ENCODE assay signal across 21 cellular contexts in genomic region chr20:8438748-8439147, GRCh38.
"Had no signal": no experiment of that assay in that cellular context is flagged by ENCODE, and none has a peak within 500 bp of the region (broad histone marks: within the 10 kb centered on the region; RNA-seq: fewer than 3 reads in every experiment).

No MANE protein-coding gene starts in this region.

- H3K36me3 Mint-ChIP-seq: naive thymus-derived CD4-positive, alpha-beta T cell; stimulated activated effector memory CD8-positive, alpha-beta T cell treated with anti-CD3 and anti-CD28 coated beads, Interleukin-12 subunit alpha, Interleukin-12 subunit beta, amount 100 ng/mL, for 72 hours had no signal

- DNase-seq: cortex of kidney; dorsolateral prefrontal cortex; effector CD8-positive, alpha-beta T cell; heart right ventricle; hypothalamus; kidney glomerular epithelial cell; mammary epithelial cell; naive thymus-derived CD4-positive, alpha-beta T cell; psoas muscle; stimulated activated CD4-positive, alpha-beta T cell treated with anti-CD3 and anti-CD28 coated beads, Interleukin-4, amount 100 ng/mL, for 1 hour; stimulated activated CD8-positive, alpha-beta memory T cell treated with anti-CD3 and anti-CD28 coated beads, Interleukin-4, amount 100 ng/mL, for 48 hours; stimulated activated naive CD8-positive, alpha-beta T cell treated with anti-CD3 and anti-CD28 coated beads, Interleukin-15, Interleukin-2, amounts not matched to agents 100 U/mL and 50 U/mL, for 24 hours; tibial artery had no signal

- H3K4me3 Mint-ChIP-seq: naive thymus-derived CD4-positive, alpha-beta T cell; stimulated activated effector memory CD8-positive, alpha-beta T cell treated with anti-CD3 and anti-CD28 coated beads, Interleukin-12 subunit alpha, Interleukin-12 subunit beta, amount 100 ng/mL, for 72 hours had no signal

- H3K27me3 Mint-ChIP-seq: naive thymus-derived CD4-positive, alpha-beta T cell had no signal

- H3K4me1 Mint-ChIP-seq: naive thymus-derived CD4-positive, alpha-beta T cell; stimulated activated effector memory CD8-positive, alpha-beta T cell treated with anti-CD3 and anti-CD28 coated beads, Interleukin-12 subunit alpha, Interleukin-12 subunit beta, amount 100 ng/mL, for 72 hours had no signal

- FAIRE-seq: endometrium, frontal cortex had no signal

- H3K4me3 ChIP-seq: dorsolateral prefrontal cortex, heart right ventricle, psoas muscle, right atrium auricular region, suprapubic skin, tibial artery had no signal

- H3K27me3 ChIP-seq: dorsolateral prefrontal cortex, heart right ventricle, neutrophil, right atrium auricular region, suprapubic skin, tibial artery had no signal

- H3K4me1 ChIP-seq: psoas muscle, suprapubic skin, tibial artery had no signal

- H3K36me3 ChIP-seq: heart right ventricle, neutrophil, right atrium auricular region, suprapubic skin, tibial artery had no signal

- H3K9me3 ChIP-seq: heart right ventricle, neutrophil, psoas muscle, right atrium auricular region, suprapubic skin, tibial artery had no signal

- ATAC-seq: esophagus mucosa; heart right ventricle; left lobe of liver; naive thymus-derived CD4-positive, alpha-beta T cell; psoas muscle; stimulated activated effector memory CD8-positive, alpha-beta T cell treated with anti-CD3 and anti-CD28 coated beads, Interleukin-12 subunit alpha, Interleukin-12 subunit beta, amount 100 ng/mL, for 72 hours; stimulated activated naive CD8-positive, alpha-beta T cell treated with anti-CD3 and anti-CD28 coated beads, Interleukin-15, Interleukin-2, amounts not matched to agents 100 U/mL and 50 U/mL, for 24 hours had no signal

- H3K27ac ChIP-seq: dorsolateral prefrontal cortex, heart right ventricle, neutrophil, psoas muscle, right atrium auricular region, suprapubic skin, tibial artery had no signal
